ENCODE assay signal across 8 cellular contexts in genomic region chr17:17783825-17784598, GRCh38. TPM values are rescaled to one million over a fixed set of nuclear protein-coding genes. Genes with fewer than 3 reads are reported as not detected.
DNase-seq lines count a peak whose midpoint lies in the region; ATAC-seq lines count a peak whose summit lies in the region.

No MANE protein-coding gene starts in this region.

- peak overlapping the region; percentile 71 to 92 for H3K4me3 Mint-ChIP-seq in activated T-cell treated with anti-CD3 and anti-CD28 coated beads, Interleukin-2, amount 50 U/mL, for 72 hours

- H3K36me3 Mint-ChIP-seq in activated T-cell treated with anti-CD3 and anti-CD28 coated beads, Interleukin-2, amount 50 U/mL, for 72 hours (ENCODE audit: insufficient read depth in 2 of 2): no peaks in the 10 kb centered on the region

- no peaks in the 10 kb centered on the region for H3K27me3 Mint-ChIP-seq in activated T-cell treated with anti-CD3 and anti-CD28 coated beads, Interleukin-2, amount 50 U/mL, for 72 hours (ENCODE audit: low read depth)

- H3K4me1 Mint-ChIP-seq in activated T-cell treated with anti-CD3 and anti-CD28 coated beads, Interleukin-2, amount 50 U/mL, for 72 hours (ENCODE audit: low read depth): peaks cover 22% of the 10 kb centered on the region

- peak; percentile 22 for ATAC-seq in GM18502 (IDR thresholded peaks at IDR 0.05; ENCODE audit: poor library complexity, unreplicated experiment)
- ATAC-seq in activated T-cell treated with anti-CD3 and anti-CD28 coated beads, Interleukin-2, amount 50 U/mL, for 72 hours (replicated peaks in 1 of 2): no peak
- ATAC-seq in HG03460 (IDR thresholded peaks at IDR 0.05; ENCODE audit: unreplicated experiment): no peak

- DNase-seq in NCI-H1105 treated with DMSO at 0.1 percent for 48 hours (lab: John Stamatoyannopoulos, UW) (peak; percentile 98), germinal center (ENCODE audit: low spot score) (peak; percentile 63), nucleus accumbens (lab: John Stamatoyannopoulos, UW) (peak in 49 of 56 donors; percentile 43 to 86 (median 68)), HuH-7 (ENCODE audit: low spot score) (no peak)
- DNase-seq in activated T-cell treated with anti-CD3 and anti-CD28 coated beads, Interleukin-2, amount 50 U/mL, for 72 hours: no peak
- DNase-seq in activated effector memory CD4-positive, alpha-beta T cell treated with anti-CD3 and anti-CD28 coated beads, Interleukin-2, amount 50 U/mL, for 16 hours: no peak

- H3K27ac Mint-ChIP-seq in activated T-cell treated with anti-CD3 and anti-CD28 coated beads, Interleukin-2, amount 50 U/mL, for 72 hours: no peak overlapping the region

- H3K9me3 Mint-ChIP-seq in activated T-cell treated with anti-CD3 and anti-CD28 coated beads, Interleukin-2, amount 50 U/mL, for 72 hours: no peaks in the 10 kb centered on the region

RNA-seq across cellular contexts. Expression of gene SREBF1, which starts 52.8 kb away (rescaled TPM):
- 100 to 1,000 TPM; 192 to 209 TPM for total RNA-seq in activated T-cell treated with anti-CD3 and anti-CD28 coated beads, Interleukin-2, amount 50 U/mL, for 72 hours

Comparison
In these comparisons a context has a peak if more than half of its experiments do, and no peak if none do; other contexts are left out.
1. DNase-seq: peak in NCI-H1105 treated with DMSO at 0.1 percent for 48 hours (single experiment), germinal center (single experiment) and nucleus accumbens (49 of 56); none in activated T-cell treated with anti-CD3 and anti-CD28 coated beads, Interleukin-2, amount 50 U/mL, for 72 hours (0 of 2), HuH-7 (single experiment) and activated effector memory CD4-positive, alpha-beta T cell treated with anti-CD3 and anti-CD28 coated beads, Interleukin-2, amount 50 U/mL, for 16 hours (single experiment).